In the genomic region with DNA sequence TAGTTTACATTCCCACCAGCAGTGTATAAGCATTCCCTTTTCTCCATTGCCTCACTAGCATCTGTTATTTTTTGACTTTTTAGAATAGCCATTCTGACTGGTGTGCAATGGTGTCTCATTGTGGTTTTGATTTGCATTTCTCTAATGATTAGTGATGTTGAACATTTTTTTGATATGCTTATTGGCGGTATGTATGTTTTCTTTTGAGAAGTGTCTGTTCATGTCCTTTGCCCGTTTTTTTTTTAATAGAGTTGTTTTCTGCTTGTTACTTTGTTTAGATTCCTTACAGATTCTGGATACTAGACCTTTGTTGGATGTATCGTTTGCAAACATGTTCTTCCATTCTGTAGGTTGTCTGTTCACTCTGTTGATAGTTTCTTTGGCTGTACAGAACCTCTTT, we compare ENCODE assay signal across 1 cellular context.
TF ChIP-seq lines count a peak whose summit lies in the region.

No MANE protein-coding gene starts in this region.

TF ChIP-seq in K562, 482 proteins besides CTCF, POLR2A, EP300 and RAD21:
- no peak for TF ChIP-seq MIER1 (IDR thresholded peaks at IDR 0.05; ENCODE audit: low read depth)
- TF ChIP-seq SMAD1 (IDR thresholded peaks at IDR 0.05; ENCODE audit: low read depth, low read length, partially characterized antibody) = no peak
- no peak for TF ChIP-seq KDM2B (CRISPR knock-in tag; IDR thresholded peaks at IDR 0.05)
- no peak for TF ChIP-seq PRPF4 (IDR thresholded peaks at IDR 0.05; ENCODE audit: insufficient read depth, low read depth, low read length, poor library complexity, severe bottlenecking)
- no peak for TF ChIP-seq PPARD (CRISPR knock-in tag; IDR thresholded peaks at IDR 0.05)
- TF ChIP-seq, protein P1, sequence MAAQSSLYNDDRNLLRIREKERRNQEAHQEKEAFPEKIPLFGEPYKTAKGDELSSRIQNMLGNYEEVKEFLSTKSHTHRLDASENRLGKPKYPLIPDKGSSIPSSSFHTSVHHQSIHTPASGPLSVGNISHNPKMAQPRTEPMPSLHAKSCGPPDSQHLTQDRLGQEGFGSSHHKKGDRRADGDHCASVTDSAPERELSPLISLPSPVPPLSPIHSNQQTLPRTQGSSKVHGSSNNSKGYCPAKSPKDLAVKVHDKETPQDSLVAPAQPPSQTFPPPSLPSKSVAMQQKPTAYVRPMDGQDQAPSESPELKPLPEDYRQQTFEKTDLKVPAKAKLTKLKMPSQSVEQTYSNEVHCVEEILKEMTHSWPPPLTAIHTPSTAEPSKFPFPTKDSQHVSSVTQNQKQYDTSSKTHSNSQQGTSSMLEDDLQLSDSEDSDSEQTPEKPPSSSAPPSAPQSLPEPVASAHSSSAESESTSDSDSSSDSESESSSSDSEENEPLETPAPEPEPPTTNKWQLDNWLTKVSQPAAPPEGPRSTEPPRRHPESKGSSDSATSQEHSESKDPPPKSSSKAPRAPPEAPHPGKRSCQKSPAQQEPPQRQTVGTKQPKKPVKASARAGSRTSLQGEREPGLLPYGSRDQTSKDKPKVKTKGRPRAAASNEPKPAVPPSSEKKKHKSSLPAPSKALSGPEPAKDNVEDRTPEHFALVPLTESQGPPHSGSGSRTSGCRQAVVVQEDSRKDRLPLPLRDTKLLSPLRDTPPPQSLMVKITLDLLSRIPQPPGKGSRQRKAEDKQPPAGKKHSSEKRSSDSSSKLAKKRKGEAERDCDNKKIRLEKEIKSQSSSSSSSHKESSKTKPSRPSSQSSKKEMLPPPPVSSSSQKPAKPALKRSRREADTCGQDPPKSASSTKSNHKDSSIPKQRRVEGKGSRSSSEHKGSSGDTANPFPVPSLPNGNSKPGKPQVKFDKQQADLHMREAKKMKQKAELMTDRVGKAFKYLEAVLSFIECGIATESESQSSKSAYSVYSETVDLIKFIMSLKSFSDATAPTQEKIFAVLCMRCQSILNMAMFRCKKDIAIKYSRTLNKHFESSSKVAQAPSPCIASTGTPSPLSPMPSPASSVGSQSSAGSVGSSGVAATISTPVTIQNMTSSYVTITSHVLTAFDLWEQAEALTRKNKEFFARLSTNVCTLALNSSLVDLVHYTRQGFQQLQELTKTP (IDR thresholded peaks at IDR 0.05; ENCODE audit: low read depth in 1 of 2, partially characterized antibody in 2 of 2) = peak in 1 of 2 experiments; percentile 98
- no peak for TF ChIP-seq ZNF23 (CRISPR knock-in tag; IDR thresholded peaks at IDR 0.05)
- TF ChIP-seq ELF2 (CRISPR knock-in tag; IDR thresholded peaks at IDR 0.05) = no peak
- TF ChIP-seq, protein P2, sequence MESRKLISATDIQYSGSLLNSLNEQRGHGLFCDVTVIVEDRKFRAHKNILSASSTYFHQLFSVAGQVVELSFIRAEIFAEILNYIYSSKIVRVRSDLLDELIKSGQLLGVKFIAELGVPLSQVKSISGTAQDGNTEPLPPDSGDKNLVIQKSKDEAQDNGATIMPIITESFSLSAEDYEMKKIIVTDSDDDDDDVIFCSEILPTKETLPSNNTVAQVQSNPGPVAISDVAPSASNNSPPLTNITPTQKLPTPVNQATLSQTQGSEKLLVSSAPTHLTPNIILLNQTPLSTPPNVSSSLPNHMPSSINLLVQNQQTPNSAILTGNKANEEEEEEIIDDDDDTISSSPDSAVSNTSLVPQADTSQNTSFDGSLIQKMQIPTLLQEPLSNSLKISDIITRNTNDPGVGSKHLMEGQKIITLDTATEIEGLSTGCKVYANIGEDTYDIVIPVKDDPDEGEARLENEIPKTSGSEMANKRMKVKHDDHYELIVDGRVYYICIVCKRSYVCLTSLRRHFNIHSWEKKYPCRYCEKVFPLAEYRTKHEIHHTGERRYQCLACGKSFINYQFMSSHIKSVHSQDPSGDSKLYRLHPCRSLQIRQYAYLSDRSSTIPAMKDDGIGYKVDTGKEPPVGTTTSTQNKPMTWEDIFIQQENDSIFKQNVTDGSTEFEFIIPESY (CRISPR knock-in tag; IDR thresholded peaks at IDR 0.05) = peak; percentile 85
- TF ChIP-seq, protein P3, sequence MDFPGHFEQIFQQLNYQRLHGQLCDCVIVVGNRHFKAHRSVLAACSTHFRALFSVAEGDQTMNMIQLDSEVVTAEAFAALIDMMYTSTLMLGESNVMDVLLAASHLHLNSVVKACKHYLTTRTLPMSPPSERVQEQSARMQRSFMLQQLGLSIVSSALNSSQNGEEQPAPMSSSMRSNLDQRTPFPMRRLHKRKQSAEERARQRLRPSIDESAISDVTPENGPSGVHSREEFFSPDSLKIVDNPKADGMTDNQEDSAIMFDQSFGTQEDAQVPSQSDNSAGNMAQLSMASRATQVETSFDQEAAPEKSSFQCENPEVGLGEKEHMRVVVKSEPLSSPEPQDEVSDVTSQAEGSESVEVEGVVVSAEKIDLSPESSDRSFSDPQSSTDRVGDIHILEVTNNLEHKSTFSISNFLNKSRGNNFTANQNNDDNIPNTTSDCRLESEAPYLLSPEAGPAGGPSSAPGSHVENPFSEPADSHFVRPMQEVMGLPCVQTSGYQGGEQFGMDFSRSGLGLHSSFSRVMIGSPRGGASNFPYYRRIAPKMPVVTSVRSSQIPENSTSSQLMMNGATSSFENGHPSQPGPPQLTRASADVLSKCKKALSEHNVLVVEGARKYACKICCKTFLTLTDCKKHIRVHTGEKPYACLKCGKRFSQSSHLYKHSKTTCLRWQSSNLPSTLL (IDR thresholded peaks at IDR 0.05) = no peak
- no peak for TF ChIP-seq NR4A1 (CRISPR knock-in tag; IDR thresholded peaks at IDR 0.05)
- no peak for TF ChIP-seq NR4A1 (tag; IDR thresholded peaks at IDR 0.05)
